In the genomic region with DNA sequence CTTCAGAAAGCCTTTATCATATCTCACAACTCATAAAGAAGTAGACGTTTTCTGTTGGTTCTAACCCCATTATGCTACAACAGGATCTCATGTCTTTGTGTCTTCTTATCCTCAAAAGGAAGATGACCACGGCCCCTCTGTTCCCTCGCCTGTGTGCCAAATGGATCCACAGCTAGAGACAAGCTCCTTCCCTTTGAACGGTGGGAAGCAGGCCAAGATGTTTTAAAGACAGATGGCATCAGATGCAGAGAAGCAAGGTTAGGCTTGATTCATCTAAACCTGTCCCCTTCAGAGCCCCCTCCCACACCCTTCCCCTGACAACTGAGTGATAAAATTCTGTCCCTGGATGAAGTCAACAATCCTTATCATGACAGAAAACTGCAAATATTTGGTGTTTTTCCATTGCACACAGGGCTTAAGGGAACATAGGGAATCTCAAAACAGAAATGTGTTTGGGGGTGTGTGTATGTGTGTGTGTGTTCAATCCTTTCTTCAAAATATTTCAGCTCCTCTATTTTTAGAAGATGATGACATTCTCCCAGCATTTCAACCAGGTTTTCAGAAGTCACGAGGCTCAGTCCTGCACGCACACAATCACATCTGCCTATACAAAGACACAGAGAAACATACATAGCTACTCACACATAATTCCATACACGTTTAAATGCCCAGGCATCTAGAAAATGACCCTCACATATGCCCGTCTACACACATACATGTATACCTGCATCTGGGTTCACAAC, we compare ENCODE assay signal across 13 cellular contexts. TPM values are rescaled to one million over a fixed set of nuclear protein-coding genes. Genes with fewer than 3 reads are reported as not detected.
DNase-seq lines count a peak whose midpoint lies in the region; ATAC-seq and TF ChIP-seq lines count a peak whose summit lies in the region.
"Had no signal": no experiment of that assay in that cellular context is flagged by ENCODE, and none has a peak within 500 bp of the region (broad histone marks: within the 10 kb centered on the region; RNA-seq: fewer than 3 reads in every experiment).

No MANE protein-coding gene starts in this region.

- DNase-seq in NCI-H1694 treated with DMSO at 0.1 percent for 48 hours (lab: John Stamatoyannopoulos, UW), result peak; percentile 70
- DNase-seq in lower lobe of right lung, result no peak
- DNase-seq in upper lobe of left lung, result no peak
- no peak for DNase-seq in HuH-7 (ENCODE audit: low spot score)
- DNase-seq in stimulated activated CD4-positive, alpha-beta T cell treated with anti-CD3 and anti-CD28 coated beads, Interleukin-2, amount 100 ng/mL, for 24 hours, result no peak
- DNase-seq: activated CD8-positive, alpha-beta memory T cell treated with anti-CD3 and anti-CD28 coated beads, Interleukin-2, amount 50 U/mL, for 48 hours; amniotic stem cell; hippocampal formation had no signal

- WGBS in upper lobe of left lung, 2 donors, result 64 to 67% methylated on average over 8 of the region's 8 CpGs

- H3K36me3 ChIP-seq in lower lobe of right lung, result no peaks in the 10 kb centered on the region
- H3K36me3 ChIP-seq in upper lobe of left lung, result no peaks in the 10 kb centered on the region

- ATAC-seq in lower lobe of right lung (peak in 1 of 2 donors; percentile 16), upper lobe of left lung (ENCODE audit: low FRiP score in 2 of 2) (no peak), HG03095 (IDR thresholded peaks at IDR 0.05; ENCODE audit: unreplicated experiment) (no peak)
- ATAC-seq: stimulated activated memory B cell treated with anti-CD40 and anti-IgM and Interleukin-4, amounts not matched to agents 10 μg/mL and 1 μg/mL and 100 μg/mL, for 72 hours had no signal

- H3K27me3 ChIP-seq in lower lobe of right lung (ENCODE audit: low read depth), result no peaks in the 10 kb centered on the region
- no peaks in the 10 kb centered on the region for H3K27me3 ChIP-seq in upper lobe of left lung

- H3K4me1 ChIP-seq in lower lobe of right lung, result peaks cover 42% of the 10 kb centered on the region
- peaks cover 7 to 30% (median 14%) of the 10 kb centered on the region in 4 donors for H3K4me1 ChIP-seq in upper lobe of left lung

- TF ChIP-seq POLR2A in upper lobe of left lung (IDR thresholded peaks at IDR 0.05), result no peak

- TF ChIP-seq EP300 in upper lobe of left lung (IDR thresholded peaks at IDR 0.05), result no peak

- H3K27ac ChIP-seq in cingulate gyrus (ENCODE audit: low read depth, low read length), result peak overlapping the region; percentile 65
- H3K27ac ChIP-seq in lower lobe of right lung, result peak overlapping the region; percentile 31
- peak overlapping the region; percentile 28 to 64 (median 46) for H3K27ac ChIP-seq in upper lobe of left lung
- H3K27ac ChIP-seq: RWPE1 had no signal

- TF ChIP-seq CTCF in lower lobe of right lung (IDR thresholded peaks at IDR 0.05), result no peak
- no peak for TF ChIP-seq CTCF in upper lobe of left lung (IDR thresholded peaks at IDR 0.05)

- H3K4me3 ChIP-seq in lower lobe of right lung, result no peak overlapping the region
- H3K4me3 ChIP-seq in upper lobe of left lung, result no peak overlapping the region

- no peaks in the 10 kb centered on the region for H3K9me3 ChIP-seq in lower lobe of right lung
- no peaks in the 10 kb centered on the region for H3K9me3 ChIP-seq in upper lobe of left lung

- intact Hi-C loops in lower lobe of right lung (cut with DNase I), result no loop called here

RNA-seq across cellular contexts. Expression of a gene that starts 27.8 kb away (rescaled TPM):
- total RNA-seq in lower lobe of right lung (28.9 TPM), upper lobe of left lung (10 to 100 TPM; 12.5 to 46.7 (median 25.4) TPM)
- total RNA-seq: MCF 10A had no signal
